33 cellular contexts compared by ENCODE assay signal in the genomic region with DNA sequence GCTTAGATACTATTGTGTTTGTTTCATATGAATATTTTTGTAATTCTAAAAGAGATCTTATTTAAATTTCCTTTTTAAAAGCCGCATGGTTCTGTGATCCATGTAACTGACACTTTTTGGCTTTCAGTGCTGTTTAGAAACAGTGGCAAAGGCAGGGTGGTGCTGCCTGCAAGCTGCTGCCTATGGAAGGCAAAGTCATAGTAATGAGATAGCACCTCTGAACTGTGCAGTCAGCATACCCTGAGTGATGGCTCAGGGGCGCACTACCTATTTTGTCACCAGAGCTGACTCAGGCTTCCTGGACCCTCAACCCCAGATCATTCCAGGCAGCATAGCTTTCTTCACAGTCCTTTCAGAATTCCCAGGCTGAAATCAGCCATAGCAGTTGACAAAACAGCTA.
"Had no signal": no experiment of that assay in that cellular context is flagged by ENCODE, and none has a peak within 500 bp of the region (broad histone marks: within the 10 kb centered on the region; RNA-seq: fewer than 3 reads in every experiment).

No MANE protein-coding gene starts in this region.

- H3K4me3 ChIP-seq: MG63 had no signal

- H3K27ac ChIP-seq: KMS-11 had no signal

- H3K27me3 ChIP-seq: MG63 had no signal

- DNase-seq: Karpas-422, Kasumi-1, MG63, MM.1S, MV-4-11, NCI-H1048, NCI-H1092, NCI-H1092 treated with DMSO at 0.1 percent for 48 hours, NCI-H1105, NCI-H1105 treated with DMSO at 0.1 percent for 48 hours, NCI-H1417, NCI-H1417 treated with DMSO at 0.1 percent for 48 hours, NCI-H1436, NCI-H1436 treated with DMSO at 0.1 percent for 48 hours, NCI-H146, NCI-H1694, NCI-H1694 treated with DMSO at 0.1 percent for 48 hours, NCI-H187, NCI-H187 treated with DMSO at 0.1 percent for 48 hours, NCI-H1930, NCI-H2029 treated with DMSO at 0.1 percent for 48 hours, NCI-H2081, NCI-H2081 treated with DMSO at 0.1 percent for 48 hours, NCI-H2107, NCI-H2171, NCI-H2171 treated with DMSO at 0.1 percent for 48 hours, NCI-H2227 treated with DMSO at 0.1 percent for 48 hours, NCI-H226, NCI-H345, NCI-H446, NCI-H446 treated with DMSO at 0.1 percent for 48 hours, NCI-H510A had no signal
